20 cellular contexts compared by ENCODE assay signal in genomic region chr18:47919916-47920315, GRCh38.
"Had no signal": no experiment of that assay in that cellular context is flagged by ENCODE, and none has a peak within 500 bp of the region (broad histone marks: within the 10 kb centered on the region; RNA-seq: fewer than 3 reads in every experiment).

No MANE protein-coding gene starts in this region.

- H3K4me3 ChIP-seq: cardiac muscle cell, esophagus squamous epithelium, SJCRH30, smooth muscle cell, thoracic aorta, upper lobe of right lung had no signal

- H3K27ac Mint-ChIP-seq: stimulated activated memory B cell treated with anti-CD40 and anti-IgM and Interleukin-4, amounts not matched to agents 10 μg/mL and 1 μg/mL and 100 μg/mL, for 72 hours; T-helper 17 cell had no signal

- H3K27ac ChIP-seq: cardiac muscle cell, esophagus squamous epithelium, parathyroid adenoma, SJCRH30, thoracic aorta, upper lobe of right lung had no signal

- H3K36me3 ChIP-seq: cardiac muscle cell, esophagus squamous epithelium, SJCRH30, thoracic aorta, upper lobe of right lung had no signal

- H3K36me3 Mint-ChIP-seq: natural killer cell had no signal

- ATAC-seq: activated naive CD4-positive, alpha-beta T cell treated with anti-CD3 and anti-CD28 coated beads, Interleukin-2, amount 50 U/mL, for 72 hours; left cardiac atrium; natural killer cell; sciatic nerve; stimulated activated memory B cell treated with anti-CD40 and anti-IgM and Interleukin-4, amounts not matched to agents 10 μg/mL and 1 μg/mL and 100 μg/mL, for 72 hours; T-helper 17 cell; upper lobe of right lung had no signal

- H3K27me3 ChIP-seq: cardiac muscle cell, esophagus squamous epithelium, SJCRH30, upper lobe of right lung had no signal

- H3K27me3 Mint-ChIP-seq: stimulated activated memory B cell treated with anti-CD40 and anti-IgM and Interleukin-4, amounts not matched to agents 10 μg/mL and 1 μg/mL and 100 μg/mL, for 72 hours; T-helper 17 cell had no signal

- H3K9me3 ChIP-seq: esophagus squamous epithelium, SJCRH30, thoracic aorta, upper lobe of right lung had no signal

- H3K9me3 Mint-ChIP-seq: activated naive CD4-positive, alpha-beta T cell treated with anti-CD3 and anti-CD28 coated beads, Interleukin-2, amount 50 U/mL, for 72 hours; natural killer cell; stimulated activated memory B cell treated with anti-CD40 and anti-IgM and Interleukin-4, amounts not matched to agents 10 μg/mL and 1 μg/mL and 100 μg/mL, for 72 hours had no signal

- H3K4me3 Mint-ChIP-seq: natural killer cell; stimulated activated memory B cell treated with anti-CD40 and anti-IgM and Interleukin-4, amounts not matched to agents 10 μg/mL and 1 μg/mL and 100 μg/mL, for 72 hours; T-helper 17 cell had no signal

- DNase-seq: activated CD4-positive, alpha-beta T cell treated with anti-CD3 and anti-CD28 coated beads for 48 hours; activated effector memory CD4-positive, alpha-beta T cell treated with Interleukin-2 at 50 U/mL for 16 hours; amygdala; dermis blood vessel endothelial cell; effector memory CD4-positive, alpha-beta T cell; esophagus squamous epithelium; left cardiac atrium; mesenchymal stem cell; natural killer cell; SJCRH30; stimulated activated CD4-positive, alpha-beta T cell treated with anti-CD3 and anti-CD28 coated beads, Interleukin-4, amount 100 ng/mL, for 1 hour; T-helper 17 cell; upper lobe of right lung had no signal
